ENCODE assay signal across 16 cellular contexts in the genomic region with DNA sequence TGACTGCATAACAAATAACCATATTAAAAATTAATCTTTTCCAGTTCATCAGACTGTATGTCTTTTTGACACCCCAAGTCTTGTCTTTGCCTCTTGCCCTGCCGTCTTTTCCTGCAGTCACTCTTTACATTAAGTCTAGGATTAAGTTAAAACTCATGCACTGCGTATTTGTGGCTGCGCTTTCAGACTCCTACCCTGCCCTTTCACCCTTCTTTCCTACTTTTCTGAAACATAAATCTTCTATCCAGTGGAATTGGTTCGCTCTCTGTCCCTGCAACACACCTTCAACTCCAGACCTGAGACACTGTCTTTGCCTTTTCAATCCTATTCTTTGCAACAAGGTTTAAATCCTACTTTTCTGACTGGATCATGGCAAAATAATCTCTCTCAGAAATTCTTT. TPM values are rescaled to one million over a fixed set of nuclear protein-coding genes. Genes with fewer than 3 reads are reported as not detected.
A peak's percentile ranks its signal among the peaks of the same experiment; 100 is the strongest.
DNase-seq lines count a peak whose midpoint lies in the region; ATAC-seq and TF ChIP-seq lines count a peak whose summit lies in the region.
"Had no signal": no experiment of that assay in that cellular context is flagged by ENCODE, and none has a peak within 500 bp of the region (broad histone marks: within the 10 kb centered on the region; RNA-seq: fewer than 3 reads in every experiment).

No MANE protein-coding gene starts in this region.

- H3K9me2 ChIP-seq in PC-3 (replicated peaks; ENCODE audit: low read length) = no peaks in the 10 kb centered on the region

- no peaks in the 10 kb centered on the region for H3K27me3 Mint-ChIP-seq in activated CD4-positive, alpha-beta T cell treated with anti-CD3 and anti-CD28 coated beads, Interleukin-2, amount 10 ng/mL, durations not matched to agents 7 days and 5 days
- no peaks in the 10 kb centered on the region for H3K27me3 Mint-ChIP-seq in chondrocyte (ENCODE audit: low read depth)
- H3K27me3 Mint-ChIP-seq: T-cell had no signal

- H3K27me3 ChIP-seq in PC-3 (ENCODE audit: low read length) = no peaks in the 10 kb centered on the region
- H3K27me3 ChIP-seq: esophagus muscularis mucosa, tibial artery had no signal

- H3K27ac Mint-ChIP-seq in activated CD4-positive, alpha-beta T cell treated with anti-CD3 and anti-CD28 coated beads, Interleukin-2, amount 10 ng/mL, durations not matched to agents 7 days and 5 days = peak overlapping the region; percentile 26
- H3K27ac Mint-ChIP-seq in chondrocyte (ENCODE audit: unreplicated experiment) = peak overlapping the region; percentile 77
- H3K27ac Mint-ChIP-seq in stimulated activated effector memory CD8-positive, alpha-beta T cell treated with anti-CD3 and anti-CD28 coated beads, Interleukin-12 subunit alpha, Interleukin-12 subunit beta, amount 100 ng/mL, for 72 hours = peak overlapping the region; percentile 6

- H3K4me2 ChIP-seq in PC-3 (ENCODE audit: low read length) = peak overlapping the region; percentile 62

- TF ChIP-seq CTCF in PC-3 (conservative IDR thresholded peaks at IDR 0.05; ENCODE audit: low read depth, low read length) (no peak), chondrocyte (IDR thresholded peaks at IDR 0.05) (no peak)

- peak overlapping the region; percentile 95 for H3K27ac ChIP-seq in PC-3 (ENCODE audit: low read length)
- H3K27ac ChIP-seq: esophagus muscularis mucosa, tibial artery had no signal

- H4K20me1 ChIP-seq in PC-3 (ENCODE audit: low read length) = no peaks in the 10 kb centered on the region

- no peaks in the 10 kb centered on the region for H3K79me2 ChIP-seq in PC-3 (ENCODE audit: low read length)

- peaks cover 6% of the 10 kb centered on the region for H3F3A ChIP-seq in PC-3 (ENCODE audit: low read length, unreplicated experiment)

- ATAC-seq in PC-3 = no peak
- no peak for ATAC-seq in stimulated activated effector memory CD8-positive, alpha-beta T cell treated with anti-CD3 and anti-CD28 coated beads, Interleukin-12 subunit alpha, Interleukin-12 subunit beta, amount 100 ng/mL, for 72 hours
- no peak for ATAC-seq in GM19023 (IDR thresholded peaks at IDR 0.05; ENCODE audit: unreplicated experiment)

- DNase-seq in activated CD4-positive, alpha-beta T cell treated with anti-CD3 and anti-CD28 coated beads, Interleukin-2, amount 10 ng/mL, durations not matched to agents 7 days and 5 days = no peak
- DNase-seq in activated CD4-positive, alpha-beta T cell treated with anti-CD3 and anti-CD28 coated beads, Interleukin-2, amount 50 U/mL, for 1 hour = no peak
- DNase-seq in PC-3 = no peak
- no peak for DNase-seq in chondrocyte (ENCODE audit: low spot score)
- DNase-seq in stimulated activated effector memory CD8-positive, alpha-beta T cell treated with anti-CD3 and anti-CD28 coated beads, Interleukin-12 subunit alpha, Interleukin-12 subunit beta, amount 100 ng/mL, for 72 hours (ENCODE audit: low spot score in 2 of 2) = no peak
- DNase-seq in pons (ENCODE audit: low spot score) = no peak
- no peak for DNase-seq in hippocampal formation (lab: John Stamatoyannopoulos, UW)
- DNase-seq: activated gamma-delta T cell, Caco-2, islet precursor cell, NCI-H1092, RPMI8226, tibial artery had no signal

- POLR2A ChIA-PET in activated CD4-positive, alpha-beta T cell treated with anti-CD3 and anti-CD28 coated beads, Interleukin-2, amount 10 ng/mL, durations not matched to agents 7 days and 5 days (lab: Charles Lee) = no interaction called here
- POLR2A ChIA-PET in PC-3 (lab: Charles Lee; ENCODE audit: unreplicated experiment) = no interaction called here

- H3K9me3 ChIP-seq in PC-3 (ENCODE audit: low read length) = no peaks in the 10 kb centered on the region
- H3K9me3 ChIP-seq: Caco-2, esophagus muscularis mucosa, tibial artery had no signal

- H3K36me3 ChIP-seq in PC-3 (ENCODE audit: low read depth, low read length) = no peaks in the 10 kb centered on the region
- H3K36me3 ChIP-seq: esophagus muscularis mucosa, tibial artery had no signal

- no peak overlapping the region for H3K4me3 Mint-ChIP-seq in activated CD4-positive, alpha-beta T cell treated with anti-CD3 and anti-CD28 coated beads, Interleukin-2, amount 10 ng/mL, durations not matched to agents 7 days and 5 days
- no peak overlapping the region for H3K4me3 Mint-ChIP-seq in chondrocyte (ENCODE audit: unreplicated experiment)
- peak overlapping the region; percentile 0 for H3K4me3 Mint-ChIP-seq in stimulated activated effector memory CD8-positive, alpha-beta T cell treated with anti-CD3 and anti-CD28 coated beads, Interleukin-12 subunit alpha, Interleukin-12 subunit beta, amount 100 ng/mL, for 72 hours
- H3K4me3 Mint-ChIP-seq: T-cell had no signal

- peaks cover 83% of the 10 kb centered on the region for H3K4me1 Mint-ChIP-seq in activated CD4-positive, alpha-beta T cell treated with anti-CD3 and anti-CD28 coated beads, Interleukin-2, amount 10 ng/mL, durations not matched to agents 7 days and 5 days
- peaks cover 47% of the 10 kb centered on the region for H3K4me1 Mint-ChIP-seq in chondrocyte (ENCODE audit: low read depth)
- H3K4me1 Mint-ChIP-seq in stimulated activated effector memory CD8-positive, alpha-beta T cell treated with anti-CD3 and anti-CD28 coated beads, Interleukin-12 subunit alpha, Interleukin-12 subunit beta, amount 100 ng/mL, for 72 hours = peaks cover 59% of the 10 kb centered on the region

- BruUV-seq in PC-3 (replicated peaks; lab: Mats Ljungman, UMichigan) = TSS peak; percentile 15

- intact Hi-C loops in PC-3 (cut with micrococcal nuclease) = no loop called here

- CTCF ChIA-PET in activated CD4-positive, alpha-beta T cell treated with anti-CD3 and anti-CD28 coated beads, Interleukin-2, amount 10 ng/mL, durations not matched to agents 7 days and 5 days (lab: Charles Lee) = no interaction called here
- CTCF ChIA-PET in PC-3 (lab: Charles Lee) = no interaction called here

- peaks cover 4% of the 10 kb centered on the region for H3K36me3 Mint-ChIP-seq in activated CD4-positive, alpha-beta T cell treated with anti-CD3 and anti-CD28 coated beads, Interleukin-2, amount 10 ng/mL, durations not matched to agents 7 days and 5 days (ENCODE audit: low read depth)
- H3K36me3 Mint-ChIP-seq in chondrocyte (ENCODE audit: low read depth) = no peaks in the 10 kb centered on the region
- no peaks in the 10 kb centered on the region for H3K36me3 Mint-ChIP-seq in stimulated activated effector memory CD8-positive, alpha-beta T cell treated with anti-CD3 and anti-CD28 coated beads, Interleukin-12 subunit alpha, Interleukin-12 subunit beta, amount 100 ng/mL, for 72 hours
- H3K36me3 Mint-ChIP-seq: T-cell had no signal

- no peak overlapping the region for H2AFZ ChIP-seq in PC-3 (ENCODE audit: low read length)

- peaks cover 75% of the 10 kb centered on the region for H3K4me1 ChIP-seq in PC-3 (ENCODE audit: insufficient read depth, low read length)

- no peaks in the 10 kb centered on the region for H3K9me3 Mint-ChIP-seq in activated CD4-positive, alpha-beta T cell treated with anti-CD3 and anti-CD28 coated beads, Interleukin-2, amount 10 ng/mL, durations not matched to agents 7 days and 5 days
- H3K9me3 Mint-ChIP-seq in chondrocyte (ENCODE audit: low read depth) = no peaks in the 10 kb centered on the region
- H3K9me3 Mint-ChIP-seq in stimulated activated effector memory CD8-positive, alpha-beta T cell treated with anti-CD3 and anti-CD28 coated beads, Interleukin-12 subunit alpha, Interleukin-12 subunit beta, amount 100 ng/mL, for 72 hours = no peaks in the 10 kb centered on the region
- H3K9me3 Mint-ChIP-seq: T-cell had no signal

- no peak overlapping the region for H3K4me3 ChIP-seq in PC-3 (ENCODE audit: low read length)
- H3K4me3 ChIP-seq: esophagus muscularis mucosa, tibial artery had no signal

- no peak overlapping the region for H3K9ac ChIP-seq in PC-3 (ENCODE audit: low read length)

RNA-seq across cellular contexts. Expression of a gene that starts 19.9 kb away (rescaled TPM):
- total RNA-seq in activated CD4-positive, alpha-beta T cell treated with anti-CD3 and anti-CD28 coated beads, Interleukin-2, amount 10 ng/mL, durations not matched to agents 7 days and 5 days = 1 to 10 TPM; 7.4 to 7.8 TPM
- total RNA-seq in PC-3 (2014; rRNA removed) (26.4 and 30.6 TPM in 2 replicates), chondrocyte (28.4 to 61.4 TPM (median 54.2 TPM) in 3 replicates)

Comparison
In these comparisons a context has a peak if more than half of its experiments do, and no peak if none do; other contexts are left out.
1. H3K27ac Mint-ChIP-seq: peak in every context shown above with its lines; median percentile 77 in chondrocyte; 26 in activated CD4-positive, alpha-beta T cell treated with anti-CD3 and anti-CD28 coated beads, Interleukin-2, amount 10 ng/mL, durations not matched to agents 7 days and 5 days; 6 in stimulated activated effector memory CD8-positive, alpha-beta T cell treated with anti-CD3 and anti-CD28 coated beads, Interleukin-12 subunit alpha, Interleukin-12 subunit beta, amount 100 ng/mL, for 72 hours.